Comparison of ENCODE assay signal across 8 cellular contexts in genomic region chr19:53870485-53870844, GRCh38. TPM values are rescaled to one million over a fixed set of nuclear protein-coding genes. Genes with fewer than 3 reads are reported as not detected.
DNase-seq lines count a peak whose midpoint lies in the region; ATAC-seq and TF ChIP-seq lines count a peak whose summit lies in the region.

No MANE protein-coding gene starts in this region.

- intact Hi-C loops in sciatic nerve (cut with DNase I), result no loop called here

- H3K27me3 ChIP-seq in fibroblast of lung (ENCODE audit: control insufficient read depth, insufficient read depth, low read length), result no peaks in the 10 kb centered on the region

- H3K9me3 ChIP-seq in fibroblast of lung (ENCODE audit: control insufficient read depth, insufficient read depth, low read depth, low read length), result no peaks in the 10 kb centered on the region

- no peak overlapping the region for H2AFZ ChIP-seq in fibroblast of lung (ENCODE audit: low read length)

- CTCF ChIA-PET in RWPE1 (lab: Yijun Ruan, JAX), result interaction anchor here (0.6 kb wide), 1 partner anchor 476 kb away, joined by 7 read pairs; no protein-coding TSS in a partner anchor

- peaks cover 30% of the 10 kb centered on the region for H3K79me2 ChIP-seq in fibroblast of lung (ENCODE audit: control insufficient read depth, insufficient read depth, low read length)

- no peak overlapping the region for H3K9ac ChIP-seq in fibroblast of lung (ENCODE audit: insufficient read depth, low read length)

- H3K27ac ChIP-seq in RWPE1 (peak overlapping the region; percentile 72), fibroblast of lung (ENCODE audit: insufficient read depth, low read length) (no peak overlapping the region)

- no peak for TF ChIP-seq CTCF in RWPE1 (conservative IDR thresholded peaks at IDR 0.05; ENCODE audit: low read depth)
- no peak for TF ChIP-seq CTCF in fibroblast of lung (conservative IDR thresholded peaks at IDR 0.05 in 1 of 2, IDR thresholded peaks at IDR 0.05 in 1 of 2; ENCODE audit: low read depth in 1 of 2, low read length in 2 of 2)

- peaks cover 7% of the 10 kb centered on the region for H3K4me1 ChIP-seq in fibroblast of lung (ENCODE audit: control insufficient read depth, extremely low read depth, insufficient read depth, low read length)

- H3K4me3 ChIP-seq in GM08714 (ENCODE audit: low read length) (peak overlapping the region; percentile 30; the same call in 1 of the 2 replicates), fibroblast of lung (replicated peaks in 1 of 4; ENCODE audit: control extremely low read depth in 1 of 4, insufficient read depth in 1 of 4, low read depth in 3 of 4, low read length in 4 of 4) (peak overlapping the region in 2 of 4 experiments; percentile 15 to 41)

- DNase-seq in RWPE1 (ENCODE audit: low spot score), result no peak
- DNase-seq in fibroblast of lung (ENCODE audit: low read depth in 2 of 2), result peak in 1 of 2 donors; percentile 20
- peak; percentile 63 for DNase-seq in sciatic nerve (ENCODE audit: low spot score)
- DNase-seq in NCI-H774 (lab: John Stamatoyannopoulos, UW), result no peak
- no peak for DNase-seq in NCI-H345 (lab: John Stamatoyannopoulos, UW)

- POLR2A ChIA-PET in RWPE1 (lab: Yijun Ruan, JAX; ENCODE audit: low non-redundant PET), result no interaction called here

- peaks cover 18% of the 10 kb centered on the region for H3K36me3 ChIP-seq in fibroblast of lung (ENCODE audit: control insufficient read depth, insufficient read depth, low read length)

- peak overlapping the region; percentile 32 for H3K4me2 ChIP-seq in fibroblast of lung (ENCODE audit: extremely low read depth, insufficient read depth, low read length)

- ATAC-seq in sciatic nerve (no peak), HG02885 (IDR thresholded peaks at IDR 0.05; ENCODE audit: poor library complexity, unreplicated experiment) (no peak), GM19324 (IDR thresholded peaks at IDR 0.05; ENCODE audit: low FRiP score, unreplicated experiment) (no peak)

- H4K20me1 ChIP-seq in fibroblast of lung (ENCODE audit: control insufficient read depth, extremely low read depth, insufficient read depth, low read length), result no peaks in the 10 kb centered on the region

RNA-seq across cellular contexts. Expression of gene MYADM, which starts 2.8 kb away (rescaled TPM):
- total RNA-seq in fibroblast of lung (3.1 and 9.1 TPM in 2 replicates), sciatic nerve (120 TPM)
- 46.0 and 51.5 TPM in 2 replicates for polyA plus RNA-seq in fibroblast of lung
- 138 and 198 TPM in 2 replicates for polyA plus RNA-seq in fibroblast of lung (2012)
- 301 and 407 TPM in 2 replicates for polyA minus RNA-seq in fibroblast of lung (ENCODE audit: low replicate concordance)

RNA-seq across cellular contexts. Expression of gene PRKCG, which starts 11.5 kb away (rescaled TPM):
- total RNA-seq in fibroblast of lung (not detected in 2 replicates), sciatic nerve (not detected)
- polyA plus RNA-seq in fibroblast of lung, result not detected in 2 replicates
- not detected in 2 replicates for polyA plus RNA-seq in fibroblast of lung (2012)
- polyA minus RNA-seq in fibroblast of lung (ENCODE audit: low replicate concordance), result 0.11 TPM in 1 of 2 replicates, not detected in the other

RNA-seq across cellular contexts. Expression of gene CACNG7, which starts 38.6 kb away (rescaled TPM):
- 0.17 and 0.26 TPM in 2 replicates for total RNA-seq in fibroblast of lung
- 0.68 and 3.2 TPM in 2 replicates for polyA plus RNA-seq in fibroblast of lung
- polyA plus RNA-seq in fibroblast of lung (2012), result 0.56 and 2.8 TPM in 2 replicates
- polyA minus RNA-seq in fibroblast of lung (ENCODE audit: low replicate concordance), result 0.27 and 6.6 TPM in 2 replicates
- total RNA-seq in sciatic nerve, result not detected

RNA-seq across cellular contexts. Expression of gene NLRP12, which starts 46.4 kb away (rescaled TPM):
- total RNA-seq in fibroblast of lung (under 0.01 TPM in 1 of 2 replicates, not detected in the other), sciatic nerve (1.7 TPM)
- not detected in 2 replicates for polyA plus RNA-seq in fibroblast of lung
- not detected in 2 replicates for polyA plus RNA-seq in fibroblast of lung (2012)
- not detected in 2 replicates for polyA minus RNA-seq in fibroblast of lung (ENCODE audit: low replicate concordance)

Comparison
In these comparisons a context has a peak if more than half of its experiments do, and no peak if none do; other contexts are left out.
1. RNA of gene MYADM, which starts 2.8 kb away (total RNA-seq): 120 TPM in sciatic nerve (single experiment); 3.1 to 9.1 TPM in fibroblast of lung; every median in the first group is over 10 times any median in the second.